1 cellular context compared by ENCODE assay signal in genomic region chr14:92751819-92752218, GRCh38.
TF ChIP-seq lines count a peak whose summit lies in the region.

No MANE protein-coding gene starts in this region.

TF ChIP-seq in K562, 482 proteins besides CTCF, POLR2A, EP300 and RAD21:
- no peak for TF ChIP-seq SIN3B (IDR thresholded peaks at IDR 0.05; ENCODE audit: low read depth)
- TF ChIP-seq RFX1 (IDR thresholded peaks at IDR 0.05) = peak; percentile 32; the same call in 1 of the 2 replicates
